In genomic region chrX:53287493-53288138, GRCh38 we compare ENCODE assay signal across 8 cellular contexts.
DNase-seq lines count a peak whose midpoint lies in the region; ATAC-seq lines count a peak whose summit lies in the region.

No MANE protein-coding gene starts in this region.

- H3K27me3 ChIP-seq in NT2/D1 (ENCODE audit: insufficient read depth, insufficient read length) = no peaks in the 10 kb centered on the region

- peak; percentile 41 to 44 for DNase-seq in NCI-H524 (lab: John Stamatoyannopoulos, UW)
- no peak for DNase-seq in NCI-H524 treated with DMSO at 0.1 percent for 48 hours (lab: John Stamatoyannopoulos, UW)
- DNase-seq in NT2/D1 (ENCODE audit: low read depth, low spot score) = no peak
- peak; percentile 49 for DNase-seq in activated gamma-delta T cell treated with Interleukin-2 at 50 U/mL for 16 hours
- peak; percentile 51 for DNase-seq in globus pallidus (ENCODE audit: low spot score)
- peak; percentile 76 for DNase-seq in pons (ENCODE audit: low spot score)
- DNase-seq in NCI-H774 (lab: John Stamatoyannopoulos, UW) = no peak

- no peak for ATAC-seq in GM19035 (IDR thresholded peaks at IDR 0.05; ENCODE audit: unreplicated experiment)

- H3K36me3 ChIP-seq in NT2/D1 (ENCODE audit: insufficient read depth, insufficient read length, low read length) = no peaks in the 10 kb centered on the region

- H3K9me3 ChIP-seq in NT2/D1 (ENCODE audit: insufficient read depth, low read length) = no peaks in the 10 kb centered on the region

- H3K9ac ChIP-seq in NT2/D1 (ENCODE audit: insufficient read length, low read depth) = peak overlapping the region; percentile 44

- peaks cover 12% of the 10 kb centered on the region for H3K4me1 ChIP-seq in NT2/D1 (ENCODE audit: insufficient read depth, insufficient read length)

- no peak overlapping the region for H3K4me3 ChIP-seq in NT2/D1 (ENCODE audit: insufficient read length, low read depth)

Comparison
In these comparisons a context has a peak if more than half of its experiments do, and no peak if none do; other contexts are left out.
1. DNase-seq: peak in NCI-H524 (2 of 2), activated gamma-delta T cell treated with Interleukin-2 at 50 U/mL for 16 hours (single experiment), globus pallidus (single experiment) and pons (single experiment); none in NCI-H524 treated with DMSO at 0.1 percent for 48 hours (single experiment), NT2/D1 (single experiment) and NCI-H774 (single experiment).